In the genomic region with DNA sequence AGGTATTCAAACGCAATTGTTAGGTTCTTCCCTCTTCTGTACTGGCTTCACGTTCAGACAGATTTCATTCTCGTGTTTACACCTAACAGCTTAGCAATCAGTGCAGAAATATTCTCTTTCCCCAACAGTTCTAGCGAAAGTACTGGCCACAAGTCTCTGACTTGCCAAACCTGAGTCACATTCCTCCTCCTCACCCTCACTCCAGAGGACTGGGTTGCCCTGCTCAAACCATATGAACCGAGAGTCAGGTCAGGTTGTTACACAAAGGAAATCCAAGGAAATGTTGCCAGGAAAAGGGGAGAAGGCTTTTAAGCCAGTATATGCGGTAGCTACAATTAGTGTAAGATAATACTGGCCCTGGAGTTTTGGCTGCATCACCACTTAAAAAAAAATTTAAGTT, we compare ENCODE assay signal across 18 cellular contexts.
DNase-seq lines count a peak whose midpoint lies in the region; ATAC-seq lines count a peak whose summit lies in the region.
"Had no signal": no experiment of that assay in that cellular context is flagged by ENCODE, and none has a peak within 500 bp of the region (broad histone marks: within the 10 kb centered on the region; RNA-seq: fewer than 3 reads in every experiment).

No MANE protein-coding gene starts in this region.

- H3K4ac ChIP-seq in mesendoderm (ENCODE audit: low read depth, low read length) = peak overlapping the region; percentile 36

- H2BK15ac ChIP-seq in mesendoderm (replicated peaks; ENCODE audit: low read depth) = no peak overlapping the region

- H3K4me1 Mint-ChIP-seq in CD8-positive, alpha-beta memory T cell = no peaks in the 10 kb centered on the region

- H3K36me3 ChIP-seq in HUES48 (ENCODE audit: control insufficient read depth, insufficient read depth, low read length) (no peaks in the 10 kb centered on the region), mesendoderm (ENCODE audit: control insufficient read depth, insufficient read depth, low read length) (no peaks in the 10 kb centered on the region)
- no peaks in the 10 kb centered on the region for H3K36me3 ChIP-seq in CD8-positive, alpha-beta memory T cell (ENCODE audit: insufficient read depth, low read length)
- H3K36me3 ChIP-seq: BLaER1 treated with 17β-estradiol and CSF1 and Interleukin-3, amounts not matched to agents 10 nM and 100 nM had no signal

- no peak overlapping the region for H3K18ac ChIP-seq in mesendoderm (ENCODE audit: low read length)

- no peak overlapping the region for H2AK5ac ChIP-seq in mesendoderm (ENCODE audit: low read length)

- no peaks in the 10 kb centered on the region for H3K36me3 Mint-ChIP-seq in CD8-positive, alpha-beta memory T cell

- POLR2A ChIA-PET in CD8-positive, alpha-beta memory T cell (lab: Charles Lee) = no interaction called here

- DNase-seq in NCI-H1092 treated with DMSO at 0.1 percent for 48 hours (lab: John Stamatoyannopoulos, UW) (peak; percentile 15), NCI-H1092 (lab: John Stamatoyannopoulos, UW) (no peak), cerebellar cortex (ENCODE audit: low spot score) (peak; percentile 28), mesendoderm (no peak), KG1 (lab: John Stamatoyannopoulos, UW) (no peak)
- DNase-seq in CD8-positive, alpha-beta memory T cell = no peak
- DNase-seq: GF-D8, HFFc6, NCI-H1694, NCI-H2107, NCI-H446, Right ventricle myocardium superior, SK-N-SH had no signal

- no peaks in the 10 kb centered on the region for H3K9me3 ChIP-seq in HUES48 (ENCODE audit: control insufficient read depth, insufficient read depth, low read length)
- H3K9me3 ChIP-seq in CD8-positive, alpha-beta memory T cell (ENCODE audit: low read length) = no peaks in the 10 kb centered on the region
- H3K9me3 ChIP-seq: BLaER1 treated with 17β-estradiol and CSF1 and Interleukin-3, amounts not matched to agents 10 nM and 100 nM; SK-N-SH had no signal

- H3K9ac ChIP-seq in HUES48 (ENCODE audit: low read depth, low read length) = 0 out of 2 replicates have a peak overlapping the region, but pooled peaks have one; percentile 25
- no peak overlapping the region for H3K9ac ChIP-seq in mesendoderm (ENCODE audit: low read length)
- H3K9ac ChIP-seq: BLaER1 treated with 17β-estradiol and CSF1 and Interleukin-3, amounts not matched to agents 10 nM and 100 nM; SK-N-SH had no signal

- no peak overlapping the region for H2BK120ac ChIP-seq in mesendoderm (ENCODE audit: low read depth, low read length)

- H3K27ac Mint-ChIP-seq in CD8-positive, alpha-beta memory T cell = no peak overlapping the region
- H3K27ac Mint-ChIP-seq: HFFc6 had no signal

- no peak overlapping the region for H3K23ac ChIP-seq in mesendoderm (ENCODE audit: low read length)

- no peak overlapping the region for H3K4me3 Mint-ChIP-seq in CD8-positive, alpha-beta memory T cell
- H3K4me3 Mint-ChIP-seq: HFFc6 had no signal

- no peaks in the 10 kb centered on the region for H3K27me3 ChIP-seq in HUES48 (ENCODE audit: control insufficient read depth, insufficient read depth, low read length)
- no peaks in the 10 kb centered on the region for H3K27me3 ChIP-seq in mesendoderm (ENCODE audit: insufficient read depth, low read length, poor library complexity)
- H3K27me3 ChIP-seq in CD8-positive, alpha-beta memory T cell (ENCODE audit: insufficient read depth, low read length, poor library complexity, severe bottlenecking) = no peaks in the 10 kb centered on the region
- H3K27me3 ChIP-seq: BLaER1 treated with 17β-estradiol and CSF1 and Interleukin-3, amounts not matched to agents 10 nM and 100 nM had no signal

- H4K5ac ChIP-seq in mesendoderm (ENCODE audit: low read length) = no peak overlapping the region

- H3K9me3 Mint-ChIP-seq in CD8-positive, alpha-beta memory T cell = peaks cover 0 to 4% (median 2%) of the 10 kb centered on the region in 5 donors
- H3K9me3 Mint-ChIP-seq: HFFc6 had no signal

- no peak overlapping the region for H3K27ac ChIP-seq in HUES48 (ENCODE audit: low read depth, low read length)
- no peak overlapping the region for H3K27ac ChIP-seq in mesendoderm (ENCODE audit: low read depth, low read length)
- no peak overlapping the region for H3K27ac ChIP-seq in CD8-positive, alpha-beta memory T cell (ENCODE audit: low read depth, low read length)
- H3K27ac ChIP-seq: 22Rv1; BLaER1 treated with 17β-estradiol and CSF1 and Interleukin-3, amounts not matched to agents 10 nM and 100 nM had no signal

- no peak overlapping the region for H2BK5ac ChIP-seq in mesendoderm (ENCODE audit: low read length)

- WGBS in mesendoderm (ENCODE audit: extremely low coverage, insufficient coverage, low lambda C conversion rate) = no CpG with 5 or more reads among the region's 6 CpGs

- H3K56ac ChIP-seq in mesendoderm (ENCODE audit: low read length) = no peak overlapping the region

- no peak overlapping the region for H3K4me2 ChIP-seq in mesendoderm (ENCODE audit: low read length)
- H3K4me2 ChIP-seq: BLaER1 treated with 17β-estradiol and CSF1 and Interleukin-3, amounts not matched to agents 10 nM and 100 nM; SK-N-SH had no signal

- H3K4me1 ChIP-seq in HUES48 (ENCODE audit: control insufficient read depth, insufficient read depth, low read length) (peaks cover 14% of the 10 kb centered on the region; the same call in 1 of the 2 replicates), mesendoderm (ENCODE audit: control insufficient read depth, low read depth, low read length) (no peaks in the 10 kb centered on the region)
- no peaks in the 10 kb centered on the region for H3K4me1 ChIP-seq in CD8-positive, alpha-beta memory T cell (ENCODE audit: insufficient read depth, low read length)
- H3K4me1 ChIP-seq: BLaER1 treated with 17β-estradiol and CSF1 and Interleukin-3, amounts not matched to agents 10 nM and 100 nM had no signal

- no peak for ATAC-seq in HG03342 (IDR thresholded peaks at IDR 0.05; ENCODE audit: unreplicated experiment)
- ATAC-seq: Panc1 had no signal

- H3K79me1 ChIP-seq in mesendoderm (ENCODE audit: low read length) = no peaks in the 10 kb centered on the region

- peaks cover 0 to 2% of the 10 kb centered on the region in 2 donors for H3K27me3 Mint-ChIP-seq in CD8-positive, alpha-beta memory T cell

- H4K8ac ChIP-seq in mesendoderm (ENCODE audit: low read depth, low read length) = no peak overlapping the region

- no peaks in the 10 kb centered on the region for H3K79me2 ChIP-seq in mesendoderm (ENCODE audit: control insufficient read depth, insufficient read depth, low read length)

- CTCF ChIA-PET in CD8-positive, alpha-beta memory T cell (lab: Charles Lee) = interaction anchor here (0.8 kb wide), 1 partner anchor 48 kb away, joined by 3 read pairs; no protein-coding TSS in a partner anchor

- H3K4me3 ChIP-seq in HUES48 (ENCODE audit: low read depth, low read length) (no peak overlapping the region), mesendoderm (ENCODE audit: low read length) (no peak overlapping the region)
- H3K4me3 ChIP-seq in CD8-positive, alpha-beta memory T cell (ENCODE audit: low read length) = no peak overlapping the region
- H3K4me3 ChIP-seq: BLaER1 treated with 17β-estradiol and CSF1 and Interleukin-3, amounts not matched to agents 10 nM and 100 nM had no signal

Comparison
In these comparisons a context has a peak if more than half of its experiments do, and no peak if none do; other contexts are left out.
1. DNase-seq: peak in NCI-H1092 treated with DMSO at 0.1 percent for 48 hours (single experiment) and cerebellar cortex (single experiment); none in NCI-H1092 (single experiment), mesendoderm (single experiment), CD8-positive, alpha-beta memory T cell (0 of 5) and KG1 (single experiment).